Comparison of ENCODE assay signal across 8 cellular contexts in genomic region chr7:151168022-151168786, GRCh38. TPM values are rescaled to one million over a fixed set of nuclear protein-coding genes. Genes with fewer than 3 reads are reported as not detected.
DNase-seq lines count a peak whose midpoint lies in the region; ATAC-seq, FAIRE-seq and TF ChIP-seq lines count a peak whose summit lies in the region.

No MANE protein-coding gene starts in this region.

- WGBS in HUES64, result 2% methylated on average over 51 of the region's 51 CpGs

- no peaks in the 10 kb centered on the region for H3K9me3 ChIP-seq in HUES64 (ENCODE audit: insufficient read depth, low read depth, low read length)

- CTCF ChIA-PET in WTC11 (lab: Charles Lee), result interaction anchor here (0.6 to 5.8 kb wide), 31 partner anchors 8 to 187 kb away, joined by 3 to 59 read pairs (median 5); partner anchors contain the start of genes ABCB8 and H2BK1

- ATAC-seq in WTC11, result peak; percentile 79

- H3K27ac Mint-ChIP-seq in WTC11 (no peak overlapping the region), chondrocyte (ENCODE audit: unreplicated experiment) (no peak overlapping the region)

- H3K36me3 Mint-ChIP-seq in WTC11 (no peaks in the 10 kb centered on the region), chondrocyte (ENCODE audit: low read depth) (no peaks in the 10 kb centered on the region)

- H3K27me3 ChIP-seq in HUES64 (ENCODE audit: insufficient read depth, low read length), result peaks cover 97% of the 10 kb centered on the region

- H3K36me3 ChIP-seq in HUES64 (ENCODE audit: insufficient read depth, low read length), result no peaks in the 10 kb centered on the region

- no peak overlapping the region for H3K27ac ChIP-seq in HUES64 (ENCODE audit: low read depth, low read length)

- POLR2A ChIA-PET in WTC11 (lab: Charles Lee), result no interaction called here

- TF ChIP-seq CTCF in GM12874 (IDR thresholded peaks at IDR 0.05; ENCODE audit: insufficient read depth, low read depth, low read length), result peak; percentile 81
- peak; percentile 76 for TF ChIP-seq CTCF in WTC11 (IDR thresholded peaks at IDR 0.05)
- peak; percentile 81 for TF ChIP-seq CTCF in chondrocyte (IDR thresholded peaks at IDR 0.05)

- no peak for FAIRE-seq in RCC 7860 (lab: Jason Lieb, UNC)

- peaks cover 13% of the 10 kb centered on the region for H3K4me1 Mint-ChIP-seq in WTC11
- H3K4me1 Mint-ChIP-seq in chondrocyte (ENCODE audit: low read depth), result peaks cover 5% of the 10 kb centered on the region

- peak; percentile 75 for DNase-seq in WTC11 (ENCODE audit: low spot score)
- no peak for DNase-seq in chondrocyte (ENCODE audit: low spot score)
- peak; percentile 17 for DNase-seq in medulla oblongata (ENCODE audit: extremely low spot score)
- DNase-seq in stimulated activated CD8-positive, alpha-beta memory T cell treated with anti-CD3 and anti-CD28 coated beads, Interleukin-7, amount 100 ng/mL, for 48 hours (ENCODE audit: extremely low read depth in 1 of 2, low read depth in 1 of 2), result peak; percentile 20 to 33
- DNase-seq in RCC 7860 (ENCODE audit: low spot score), result no peak
- DNase-seq in T1000 (lab: John Stamatoyannopoulos, UW), result no peak

- peak overlapping the region; percentile 59 for H3K4me3 ChIP-seq in HUES64 (ENCODE audit: low read length)

- H3K9me3 Mint-ChIP-seq in WTC11 (peaks cover 5% of the 10 kb centered on the region), chondrocyte (ENCODE audit: low read depth) (no peaks in the 10 kb centered on the region)

- H3K9ac ChIP-seq in HUES64 (ENCODE audit: low read depth, low read length), result no peak overlapping the region

- peaks cover 52% of the 10 kb centered on the region for H3K27me3 Mint-ChIP-seq in WTC11 (ENCODE audit: low read depth)
- H3K27me3 Mint-ChIP-seq in chondrocyte (ENCODE audit: low read depth), result peaks cover 33% of the 10 kb centered on the region

- H3K4me3 Mint-ChIP-seq in WTC11 (peak overlapping the region; percentile 67), chondrocyte (ENCODE audit: unreplicated experiment) (peak overlapping the region; percentile 50)

- 0 out of 2 replicates have a peak, but pooled peaks cover 5% of the 10 kb centered on the region for H3K4me1 ChIP-seq in HUES64 (ENCODE audit: insufficient read depth, low read length)

TF ChIP-seq in WTC11, 78 proteins besides CTCF, POLR2A, EP300 and RAD21 (continues in another document):
- TF ChIP-seq SOX15 (CRISPR knock-in tag; IDR thresholded peaks at IDR 0.05), result no peak
- TF ChIP-seq E2F1 (CRISPR knock-in tag; IDR thresholded peaks at IDR 0.05), result no peak
- TF ChIP-seq, protein P1, sequence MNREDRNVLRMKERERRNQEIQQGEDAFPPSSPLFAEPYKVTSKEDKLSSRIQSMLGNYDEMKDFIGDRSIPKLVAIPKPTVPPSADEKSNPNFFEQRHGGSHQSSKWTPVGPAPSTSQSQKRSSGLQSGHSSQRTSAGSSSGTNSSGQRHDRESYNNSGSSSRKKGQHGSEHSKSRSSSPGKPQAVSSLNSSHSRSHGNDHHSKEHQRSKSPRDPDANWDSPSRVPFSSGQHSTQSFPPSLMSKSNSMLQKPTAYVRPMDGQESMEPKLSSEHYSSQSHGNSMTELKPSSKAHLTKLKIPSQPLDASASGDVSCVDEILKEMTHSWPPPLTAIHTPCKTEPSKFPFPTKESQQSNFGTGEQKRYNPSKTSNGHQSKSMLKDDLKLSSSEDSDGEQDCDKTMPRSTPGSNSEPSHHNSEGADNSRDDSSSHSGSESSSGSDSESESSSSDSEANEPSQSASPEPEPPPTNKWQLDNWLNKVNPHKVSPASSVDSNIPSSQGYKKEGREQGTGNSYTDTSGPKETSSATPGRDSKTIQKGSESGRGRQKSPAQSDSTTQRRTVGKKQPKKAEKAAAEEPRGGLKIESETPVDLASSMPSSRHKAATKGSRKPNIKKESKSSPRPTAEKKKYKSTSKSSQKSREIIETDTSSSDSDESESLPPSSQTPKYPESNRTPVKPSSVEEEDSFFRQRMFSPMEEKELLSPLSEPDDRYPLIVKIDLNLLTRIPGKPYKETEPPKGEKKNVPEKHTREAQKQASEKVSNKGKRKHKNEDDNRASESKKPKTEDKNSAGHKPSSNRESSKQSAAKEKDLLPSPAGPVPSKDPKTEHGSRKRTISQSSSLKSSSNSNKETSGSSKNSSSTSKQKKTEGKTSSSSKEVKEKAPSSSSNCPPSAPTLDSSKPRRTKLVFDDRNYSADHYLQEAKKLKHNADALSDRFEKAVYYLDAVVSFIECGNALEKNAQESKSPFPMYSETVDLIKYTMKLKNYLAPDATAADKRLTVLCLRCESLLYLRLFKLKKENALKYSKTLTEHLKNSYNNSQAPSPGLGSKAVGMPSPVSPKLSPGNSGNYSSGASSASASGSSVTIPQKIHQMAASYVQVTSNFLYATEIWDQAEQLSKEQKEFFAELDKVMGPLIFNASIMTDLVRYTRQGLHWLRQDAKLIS (CRISPR knock-in tag; IDR thresholded peaks at IDR 0.05; ENCODE audit: borderline replicate concordance), result no peak
- TF ChIP-seq ZBTB21 (CRISPR knock-in tag; IDR thresholded peaks at IDR 0.05; ENCODE audit: borderline replicate concordance), result 0 out of 2 replicates have a peak, but pooled peaks have one; percentile 30
- no peak for TF ChIP-seq ZNF532 (CRISPR knock-in tag; IDR thresholded peaks at IDR 0.05; ENCODE audit: borderline replicate concordance)
- TF ChIP-seq EMX1 (CRISPR knock-in tag; IDR thresholded peaks at IDR 0.05), result 0 out of 2 replicates have a peak, but pooled peaks have one; percentile 32
- TF ChIP-seq, protein P2, sequence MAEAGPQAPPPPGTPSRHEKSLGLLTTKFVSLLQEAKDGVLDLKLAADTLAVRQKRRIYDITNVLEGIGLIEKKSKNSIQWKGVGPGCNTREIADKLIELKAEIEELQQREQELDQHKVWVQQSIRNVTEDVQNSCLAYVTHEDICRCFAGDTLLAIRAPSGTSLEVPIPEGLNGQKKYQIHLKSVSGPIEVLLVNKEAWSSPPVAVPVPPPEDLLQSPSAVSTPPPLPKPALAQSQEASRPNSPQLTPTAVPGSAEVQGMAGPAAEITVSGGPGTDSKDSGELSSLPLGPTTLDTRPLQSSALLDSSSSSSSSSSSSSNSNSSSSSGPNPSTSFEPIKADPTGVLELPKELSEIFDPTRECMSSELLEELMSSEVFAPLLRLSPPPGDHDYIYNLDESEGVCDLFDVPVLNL (CRISPR knock-in tag; IDR thresholded peaks at IDR 0.05; ENCODE audit: borderline replicate concordance, low read depth), result no peak
- TF ChIP-seq ETV6 (CRISPR knock-in tag; IDR thresholded peaks at IDR 0.05), result no peak
- no peak for TF ChIP-seq TP53 (CRISPR knock-in tag; IDR thresholded peaks at IDR 0.05)
- no peak for TF ChIP-seq RELA (CRISPR knock-in tag; IDR thresholded peaks at IDR 0.05; ENCODE audit: borderline replicate concordance)

RNA-seq across cellular contexts. Expression of gene GBX1, which starts 0.7 kb away (rescaled TPM):
- polyA plus RNA-seq in HUES64 (2013, experiment 1 of 2), result not detected
- 0.38 TPM for polyA plus RNA-seq in HUES64 (2013, experiment 2 of 2)
- total RNA-seq in WTC11 (2021) (0.27 to 0.55 TPM in 2 of 3 replicates, not detected in the other), chondrocyte (not detected in 3 replicates)

RNA-seq across cellular contexts. Expression of gene ASB10, which starts 18.8 kb away (rescaled TPM):
- not detected for polyA plus RNA-seq in HUES64 (2013, experiment 1 of 2)
- not detected for polyA plus RNA-seq in HUES64 (2013, experiment 2 of 2)
- total RNA-seq in WTC11 (2021), result not detected in 3 replicates
- total RNA-seq in chondrocyte, result not detected in 3 replicates

RNA-seq across cellular contexts. Expression of gene H2BK1, which starts 42.1 kb away (rescaled TPM):
- not detected for polyA plus RNA-seq in HUES64 (2013, experiment 1 of 2)
- not detected for polyA plus RNA-seq in HUES64 (2013, experiment 2 of 2)
- 0.87 TPM in 1 of 3 replicates, not detected in the others for total RNA-seq in WTC11 (2021)
- not detected in 3 replicates for total RNA-seq in chondrocyte

RNA-seq across cellular contexts. Expression of gene ABCF2, which starts 58.8 kb away (rescaled TPM):
- polyA plus RNA-seq in HUES64 (2013, experiment 1 of 2), result 55.5 TPM
- 44.7 TPM for polyA plus RNA-seq in HUES64 (2013, experiment 2 of 2)
- total RNA-seq in WTC11 (2021), result 41.3 to 43.7 TPM (median 43.5 TPM) in 3 replicates
- total RNA-seq in chondrocyte, result 35.8 to 42.2 TPM (median 37.7 TPM) in 3 replicates

Comparison
In these comparisons a context has a peak if more than half of its experiments do, and no peak if none do; other contexts are left out.
1. DNase-seq: peak in WTC11 (single experiment), medulla oblongata (single experiment) and stimulated activated CD8-positive, alpha-beta memory T cell treated with anti-CD3 and anti-CD28 coated beads, Interleukin-7, amount 100 ng/mL, for 48 hours (2 of 2); none in chondrocyte (single experiment), RCC 7860 (single experiment) and T1000 (single experiment).
2. Peak in every context shown above with its lines, with median percentiles within 50 percentile points of each other: CTCF ChIP-seq.